In genomic region chr15:71303977-71304376, GRCh38 we compare ENCODE assay signal across 15 cellular contexts.
DNase-seq lines count a peak whose midpoint lies in the region; ATAC-seq and TF ChIP-seq lines count a peak whose summit lies in the region.
"Had no signal": no experiment of that assay in that cellular context is flagged by ENCODE, and none has a peak within 500 bp of the region (broad histone marks: within the 10 kb centered on the region; RNA-seq: fewer than 3 reads in every experiment).

No MANE protein-coding gene starts in this region.

- DNase-seq in breast epithelium (ENCODE audit: low spot score in 2 of 2) (no peak), MCF 10A (ENCODE audit: unreplicated experiment) (no peak), RWPE2 (ENCODE audit: low spot score) (no peak), mesenchymal stem cell (no peak), thyroid gland (no peak), NCI-H526 treated with DMSO at 0.1 percent for 48 hours (lab: John Stamatoyannopoulos, UW) (no peak), HAP-1 (ENCODE audit: low spot score in 2 of 2) (no peak)
- DNase-seq in CD4-positive, alpha-beta T cell: no peak
- DNase-seq: CD4-positive, CD25-positive, alpha-beta regulatory T cell; DMS79; H7 had no signal

- ATAC-seq in RWPE2 (ENCODE audit: low read depth): no peak
- ATAC-seq in CD4-positive, alpha-beta T cell (ENCODE audit: poor library complexity): no peak
- ATAC-seq: GM12878, GM23338 had no signal

- H3K27ac ChIP-seq in breast epithelium (peak overlapping the region; percentile 7 to 42), RWPE2 (ENCODE audit: poor library complexity, severe bottlenecking) (peak overlapping the region; percentile 1), mesenchymal stem cell (ENCODE audit: low read length, poor library complexity, severe bottlenecking) (no peak overlapping the region), thyroid gland (peak overlapping the region in 2 of 3 donors; percentile 7 to 47)
- H3K27ac ChIP-seq in CD4-positive, alpha-beta T cell (ENCODE audit: low read depth, low read length): no peak overlapping the region
- H3K27ac ChIP-seq: 22Rv1; BLaER1 treated with 17β-estradiol and CSF1 and Interleukin-3, amounts not matched to agents 10 nM and 100 nM had no signal

- H3K36me3 ChIP-seq in breast epithelium: no peaks in the 10 kb centered on the region
- H3K36me3 ChIP-seq in RWPE2 (ENCODE audit: low read depth): peaks cover 50% of the 10 kb centered on the region
- H3K36me3 ChIP-seq in mesenchymal stem cell (ENCODE audit: control insufficient read depth in 1 of 2, insufficient read depth in 2 of 2, low read depth in 1 of 2, low read length in 2 of 2): no peaks in the 10 kb centered on the region
- H3K36me3 ChIP-seq in thyroid gland: no peaks in the 10 kb centered on the region
- H3K36me3 ChIP-seq in HAP-1 (replicated peaks): no peaks in the 10 kb centered on the region
- H3K36me3 ChIP-seq: BLaER1 treated with 17β-estradiol and CSF1 and Interleukin-3, amounts not matched to agents 10 nM and 100 nM had no signal

- POLR2A ChIA-PET in MCF 10A (lab: Yijun Ruan, JAX): no interaction called here
- POLR2A ChIA-PET in CD4-positive, alpha-beta T cell (lab: Charles Lee): no interaction called here

- no peak overlapping the region for H3K4me3 Mint-ChIP-seq in MCF 10A (ENCODE audit: unreplicated experiment)
- no peak overlapping the region for H3K4me3 Mint-ChIP-seq in CD4-positive, alpha-beta T cell
- H3K4me3 Mint-ChIP-seq: CD4-positive, CD25-positive, alpha-beta regulatory T cell; GM23338 had no signal

- H2AK5ac ChIP-seq in mesenchymal stem cell (ENCODE audit: low read length, severe bottlenecking): no peak overlapping the region

- no peak overlapping the region for H2BK120ac ChIP-seq in mesenchymal stem cell (ENCODE audit: low read depth, low read length)

- H4K8ac ChIP-seq in mesenchymal stem cell (ENCODE audit: low read length): no peak overlapping the region

- in situ Hi-C loops in HAP-1 (cut with MboI; ENCODE audit: low sequenced_read_pairs): no loop called here

- no peak overlapping the region for H3K14ac ChIP-seq in mesenchymal stem cell (ENCODE audit: low read length in 2 of 2)

- no peak overlapping the region for H2BK12ac ChIP-seq in mesenchymal stem cell (ENCODE audit: low read length in 2 of 2)

- H3K27me3 Mint-ChIP-seq in MCF 10A (ENCODE audit: insufficient read depth, unreplicated experiment): no peaks in the 10 kb centered on the region
- peaks cover 4% of the 10 kb centered on the region for H3K27me3 Mint-ChIP-seq in CD4-positive, alpha-beta T cell
- H3K27me3 Mint-ChIP-seq: CD4-positive, CD25-positive, alpha-beta regulatory T cell had no signal

- no peak overlapping the region for H3K27ac Mint-ChIP-seq in MCF 10A (ENCODE audit: low read depth, unreplicated experiment)
- H3K27ac Mint-ChIP-seq in CD4-positive, alpha-beta T cell: no peak overlapping the region
- H3K27ac Mint-ChIP-seq: CD4-positive, CD25-positive, alpha-beta regulatory T cell; GM23338 had no signal

- no TSS peak for BruUV-seq in MCF 10A (replicated peaks; lab: Mats Ljungman, UMichigan)

- H3K79me1 ChIP-seq in mesenchymal stem cell (replicated peaks; ENCODE audit: low read length, poor library complexity, severe bottlenecking): peaks cover 15% of the 10 kb centered on the region

- intact Hi-C loops in breast epithelium (cut with DNase I; ENCODE audit: low total_unique reads): no loop called here
- intact Hi-C loops in MCF 10A (cut with micrococcal nuclease): no loop called here
- intact Hi-C loops in thyroid gland (cut with DNase I): no loop called here
- intact Hi-C loops in CD4-positive, alpha-beta T cell (cut with DNase I, micrococcal nuclease): no loop called here

- H3K4me3 ChIP-seq in breast epithelium: no peak overlapping the region
- H3K4me3 ChIP-seq in RWPE2 (ENCODE audit: severe bottlenecking): no peak overlapping the region
- H3K4me3 ChIP-seq in mesenchymal stem cell (ENCODE audit: insufficient read depth in 1 of 2, low read depth in 1 of 2, low read length in 2 of 2): no peak overlapping the region
- H3K4me3 ChIP-seq in thyroid gland (replicated peaks in 1 of 3): no peak overlapping the region
- no peak overlapping the region for H3K4me3 ChIP-seq in HAP-1
- H3K4me3 ChIP-seq: BLaER1 treated with 17β-estradiol and CSF1 and Interleukin-3, amounts not matched to agents 10 nM and 100 nM; GM12878; GM23338 had no signal

- H3K23ac ChIP-seq in mesenchymal stem cell (ENCODE audit: low read length in 2 of 2): no peak overlapping the region

- H3K9ac ChIP-seq in mesenchymal stem cell (ENCODE audit: low read length): no peak overlapping the region
- H3K9ac ChIP-seq: BLaER1 treated with 17β-estradiol and CSF1 and Interleukin-3, amounts not matched to agents 10 nM and 100 nM had no signal

- TF ChIP-seq CTCF in breast epithelium (IDR thresholded peaks at IDR 0.05) (no peak), MCF 10A (IDR thresholded peaks at IDR 0.05; ENCODE audit: unreplicated experiment) (no peak), RWPE2 (IDR thresholded peaks at IDR 0.05; ENCODE audit: poor library complexity, severe bottlenecking) (no peak), thyroid gland (IDR thresholded peaks at IDR 0.05) (no peak)
- no peak for TF ChIP-seq CTCF in CD4-positive, alpha-beta T cell (IDR thresholded peaks at IDR 0.05)

- TF ChIP-seq POLR2A in breast epithelium (IDR thresholded peaks at IDR 0.05) (no peak), thyroid gland (IDR thresholded peaks at IDR 0.05) (no peak)

- H3K4me1 Mint-ChIP-seq in MCF 10A (ENCODE audit: insufficient read depth, unreplicated experiment): peaks cover 5% of the 10 kb centered on the region
- H3K4me1 Mint-ChIP-seq in CD4-positive, alpha-beta T cell (ENCODE audit: low read depth): no peaks in the 10 kb centered on the region
- H3K4me1 Mint-ChIP-seq: CD4-positive, CD25-positive, alpha-beta regulatory T cell had no signal

- no peak overlapping the region for H2AFZ ChIP-seq in mesenchymal stem cell (ENCODE audit: low read depth, low read length)
- H2AFZ ChIP-seq: GM23338 had no signal

- H3K4me1 ChIP-seq in breast epithelium (peaks cover 0 to 10% of the 10 kb centered on the region in 2 donors), RWPE2 (ENCODE audit: insufficient read depth, poor library complexity, severe bottlenecking) (peaks cover 6% of the 10 kb centered on the region), mesenchymal stem cell (ENCODE audit: control insufficient read depth, insufficient read depth, low read depth, low read length) (peaks cover 12% of the 10 kb centered on the region), thyroid gland (peaks cover 21 to 23% of the 10 kb centered on the region in 2 donors), HAP-1 (no peaks in the 10 kb centered on the region)
- H3K4me1 ChIP-seq: BLaER1 treated with 17β-estradiol and CSF1 and Interleukin-3, amounts not matched to agents 10 nM and 100 nM had no signal

- no peak overlapping the region for H2BK5ac ChIP-seq in mesenchymal stem cell (ENCODE audit: low read depth, low read length, poor library complexity, severe bottlenecking)

- H3K27me3 ChIP-seq in breast epithelium (no peaks in the 10 kb centered on the region), RWPE2 (ENCODE audit: insufficient read depth, poor library complexity, severe bottlenecking) (no peaks in the 10 kb centered on the region), mesenchymal stem cell (ENCODE audit: control insufficient read depth in 1 of 2, insufficient read depth in 1 of 2, low read length in 2 of 2) (no peaks in the 10 kb centered on the region), thyroid gland (no peaks in the 10 kb centered on the region), HAP-1 (ENCODE audit: low read depth) (no peaks in the 10 kb centered on the region)
- H3K27me3 ChIP-seq in CD4-positive, alpha-beta T cell (ENCODE audit: control insufficient read depth, insufficient read depth, low read length): no peaks in the 10 kb centered on the region
- H3K27me3 ChIP-seq: BLaER1 treated with 17β-estradiol and CSF1 and Interleukin-3, amounts not matched to agents 10 nM and 100 nM had no signal

- peak overlapping the region in 1 of 2 experiments; percentile 12 for H3K18ac ChIP-seq in mesenchymal stem cell (ENCODE audit: low read depth in 1 of 2, low read length in 2 of 2)

- H3K4ac ChIP-seq in mesenchymal stem cell (ENCODE audit: low read depth in 1 of 2, low read length in 2 of 2): no peak overlapping the region

- H3K4me2 ChIP-seq in mesenchymal stem cell (ENCODE audit: low read length, poor library complexity, severe bottlenecking): no peak overlapping the region
- H3K4me2 ChIP-seq: BLaER1 treated with 17β-estradiol and CSF1 and Interleukin-3, amounts not matched to agents 10 nM and 100 nM; GM23338 had no signal

- H2BK15ac ChIP-seq in mesenchymal stem cell (ENCODE audit: low read depth, poor library complexity, severe bottlenecking): peak overlapping the region; percentile 23

- H4K91ac ChIP-seq in mesenchymal stem cell (ENCODE audit: low read length): peak overlapping the region; percentile 27

- H3K9me3 ChIP-seq in breast epithelium (no peaks in the 10 kb centered on the region), RWPE2 (ENCODE audit: severe bottlenecking) (no peaks in the 10 kb centered on the region), mesenchymal stem cell (ENCODE audit: control insufficient read depth, low read length) (no peaks in the 10 kb centered on the region), thyroid gland (no peaks in the 10 kb centered on the region), HAP-1 (no peaks in the 10 kb centered on the region; the same call in 1 of the 2 replicates)
- no peaks in the 10 kb centered on the region for H3K9me3 ChIP-seq in CD4-positive, alpha-beta T cell (ENCODE audit: control insufficient read depth, low read length)

- H3K36me3 Mint-ChIP-seq in MCF 10A (ENCODE audit: insufficient read depth, unreplicated experiment): no peaks in the 10 kb centered on the region
- H3K36me3 Mint-ChIP-seq in CD4-positive, alpha-beta T cell (ENCODE audit: low read depth): no peaks in the 10 kb centered on the region
- H3K36me3 Mint-ChIP-seq: CD4-positive, CD25-positive, alpha-beta regulatory T cell had no signal

- 100% methylated on average over 2 of the region's 2 CpGs for WGBS in mesenchymal stem cell
- WGBS in thyroid gland, 2 donors: 94 to 96% methylated on average over 2 of the region's 2 CpGs

- CTCF ChIA-PET in MCF 10A (lab: Yijun Ruan, JAX): interaction anchor here (0.5 kb wide), 1 partner anchor 496 kb away, joined by 3 read pairs; no protein-coding TSS in a partner anchor
- CTCF ChIA-PET in CD4-positive, alpha-beta T cell (lab: Charles Lee): no interaction called here

- H3K9me3 Mint-ChIP-seq in MCF 10A (ENCODE audit: unreplicated experiment): no peaks in the 10 kb centered on the region
- H3K9me3 Mint-ChIP-seq in CD4-positive, alpha-beta T cell: no peaks in the 10 kb centered on the region

Comparison
In these comparisons a context has a peak if more than half of its experiments do, and no peak if none do; other contexts are left out.
1. H3K27ac ChIP-seq: peak in breast epithelium (2 of 2), RWPE2 (single experiment) and thyroid gland (2 of 3); none in mesenchymal stem cell (single experiment) and CD4-positive, alpha-beta T cell (single experiment).